Comparison of ENCODE assay signal across 9 cellular contexts in genomic region chrX:110992611-110993010, GRCh38.
DNase-seq lines count a peak whose midpoint lies in the region; ATAC-seq and TF ChIP-seq lines count a peak whose summit lies in the region.
"Had no signal": no experiment of that assay in that cellular context is flagged by ENCODE, and none has a peak within 500 bp of the region (broad histone marks: within the 10 kb centered on the region; RNA-seq: fewer than 3 reads in every experiment).

No MANE protein-coding gene starts in this region.

- H3K36me3 Mint-ChIP-seq in CD4-positive, alpha-beta memory T cell = no peaks in the 10 kb centered on the region
- H3K36me3 Mint-ChIP-seq: naive B cell had no signal

- no peaks in the 10 kb centered on the region for H3K9me3 Mint-ChIP-seq in CD4-positive, alpha-beta memory T cell

- H3K36me3 ChIP-seq in CD4-positive, alpha-beta memory T cell (ENCODE audit: insufficient read depth, low read length) = no peaks in the 10 kb centered on the region
- H3K36me3 ChIP-seq in uterus = no peaks in the 10 kb centered on the region

- no peak overlapping the region for H3K27ac Mint-ChIP-seq in CD4-positive, alpha-beta memory T cell

- ATAC-seq in GM18907 (IDR thresholded peaks at IDR 0.05; ENCODE audit: unreplicated experiment) = peak; percentile 61
- no peak for ATAC-seq in GM19035 (IDR thresholded peaks at IDR 0.05; ENCODE audit: unreplicated experiment)
- no peak for ATAC-seq in left ventricle myocardium superior

- H3K4me1 Mint-ChIP-seq in CD4-positive, alpha-beta memory T cell = no peaks in the 10 kb centered on the region
- H3K4me1 Mint-ChIP-seq: naive B cell had no signal

- H3K27me3 Mint-ChIP-seq in CD4-positive, alpha-beta memory T cell = peaks cover 6 to 10% of the 10 kb centered on the region in 2 donors

- intact Hi-C loops in CD4-positive, alpha-beta memory T cell (cut with micrococcal nuclease) = loop anchor here (1.0 to 5.0 kb wide), 2 partner anchors 252 to 455 kb away; no protein-coding TSS in a partner anchor
- intact Hi-C loops in left ventricle myocardium superior (cut with micrococcal nuclease) (no loop called here), uterus (cut with DNase I; ENCODE audit: low total_unique reads) (no loop called here)

- no peaks in the 10 kb centered on the region for H3K9me3 ChIP-seq in CD4-positive, alpha-beta memory T cell (ENCODE audit: control insufficient read depth in 1 of 2, low read length in 2 of 2)
- H3K9me3 ChIP-seq in uterus = no peaks in the 10 kb centered on the region

- no peak for TF ChIP-seq POLR2A in uterus (IDR thresholded peaks at IDR 0.05)

- TF ChIP-seq CTCF in uterus (IDR thresholded peaks at IDR 0.05) = peak in 2 of 4 experiments; percentile 15 to 20

- DNase-seq in CD4-positive, alpha-beta memory T cell = peak; percentile 13 to 37 (median 33)
- DNase-seq in NCI-H460 (ENCODE audit: extremely low read depth, low read depth) (peak; percentile 38), astrocyte of the hippocampus (ENCODE audit: low read depth, low spot score) (peak; percentile 47), lung microvascular endothelial cell (ENCODE audit: low read depth in 2 of 2) (peak; percentile 14 to 38), left ventricle myocardium superior (no peak), uterus (no peak)
- DNase-seq: naive B cell had no signal

- no peak overlapping the region for H3K4me3 Mint-ChIP-seq in CD4-positive, alpha-beta memory T cell
- H3K4me3 Mint-ChIP-seq: naive B cell had no signal

- no peak overlapping the region for H3K4me3 ChIP-seq in CD4-positive, alpha-beta memory T cell (ENCODE audit: low read length in 2 of 2)
- H3K4me3 ChIP-seq in uterus = no peak overlapping the region

- H3K4me1 ChIP-seq in CD4-positive, alpha-beta memory T cell (ENCODE audit: insufficient read depth, low read length) = no peaks in the 10 kb centered on the region
- H3K4me1 ChIP-seq in uterus = no peaks in the 10 kb centered on the region

- CTCF ChIA-PET in CD4-positive, alpha-beta memory T cell (lab: Charles Lee; ENCODE audit: partially characterized antibody) = interaction anchor here (1.3 to 2.3 kb wide), 2 partner anchors 104 to 108 kb away, joined by 5 to 6 read pairs; partner anchors contain the start of gene PAK3

- POLR2A ChIA-PET in CD4-positive, alpha-beta memory T cell (lab: Charles Lee; ENCODE audit: partially characterized antibody) = no interaction called here

- no peaks in the 10 kb centered on the region for H3K27me3 ChIP-seq in CD4-positive, alpha-beta memory T cell (ENCODE audit: insufficient read depth, low read length)
- H3K27me3 ChIP-seq in uterus = peaks cover 0 to 5% of the 10 kb centered on the region in 2 donors

- no peak overlapping the region for H3K27ac ChIP-seq in CD4-positive, alpha-beta memory T cell (ENCODE audit: low read depth, low read length)
- H3K27ac ChIP-seq in uterus = no peak overlapping the region

Comparison
In these comparisons a context has a peak if more than half of its experiments do, and no peak if none do; other contexts are left out.
1. DNase-seq: peak in CD4-positive, alpha-beta memory T cell (5 of 5), NCI-H460 (single experiment), astrocyte of the hippocampus (single experiment) and lung microvascular endothelial cell (2 of 2); none in left ventricle myocardium superior (single experiment) and uterus (0 of 2).